In genomic region chr5:176648467-176649194, GRCh38 we compare ENCODE assay signal across 10 cellular contexts. TPM values are rescaled to one million over a fixed set of nuclear protein-coding genes. Genes with fewer than 3 reads are reported as not detected.
A peak's percentile ranks its signal among the peaks of the same experiment; 100 is the strongest.
DNase-seq lines count a peak whose midpoint lies in the region; ATAC-seq and TF ChIP-seq lines count a peak whose summit lies in the region.
"Had no signal": no experiment of that assay in that cellular context is flagged by ENCODE, and none has a peak within 500 bp of the region (broad histone marks: within the 10 kb centered on the region; RNA-seq: fewer than 3 reads in every experiment).

No MANE protein-coding gene starts in this region.

- H2BK12ac ChIP-seq in neuronal stem cell (ENCODE audit: low read length): peak overlapping the region; percentile 86

- H3K4me2 ChIP-seq in neuronal stem cell (ENCODE audit: insufficient read depth, low read length, poor library complexity, severe bottlenecking): no peak overlapping the region

- H3K27ac ChIP-seq in SJSA1 (no peak overlapping the region), duodenal mucosa (ENCODE audit: low read depth, low read length) (no peak overlapping the region), neuronal stem cell (replicated peaks; ENCODE audit: low read length) (no peak overlapping the region)

- H2BK120ac ChIP-seq in neuronal stem cell (ENCODE audit: low read depth, low read length): no peak overlapping the region

- H3K4me3 ChIP-seq in SJSA1 (peak overlapping the region; percentile 57), duodenal mucosa (ENCODE audit: low read depth in 1 of 2, low read length in 2 of 2) (peak overlapping the region; percentile 74 to 84), neuronal stem cell (ENCODE audit: low read length in 2 of 2) (peak overlapping the region; percentile 75 to 85), lower leg skin (ENCODE audit: low read depth, poor library complexity, severe bottlenecking) (no peak overlapping the region)

- H3K79me1 ChIP-seq in neuronal stem cell (ENCODE audit: low read depth, low read length): peaks cover 8% of the 10 kb centered on the region

- H3K23ac ChIP-seq in neuronal stem cell (ENCODE audit: low read depth, low read length, poor library complexity): peak overlapping the region; percentile 98

- H3K9me3 ChIP-seq in SJSA1 (replicated peaks) (no peaks in the 10 kb centered on the region), duodenal mucosa (ENCODE audit: control insufficient read depth in 1 of 2, low read length in 2 of 2) (no peaks in the 10 kb centered on the region), neuronal stem cell (replicated peaks in 1 of 2; ENCODE audit: control insufficient read depth in 2 of 2, insufficient read depth in 1 of 2, low read depth in 1 of 2, low read length in 2 of 2) (no peaks in the 10 kb centered on the region)

- ATAC-seq in GM21381 (IDR thresholded peaks at IDR 0.05; ENCODE audit: unreplicated experiment) (no peak), GM21717 (IDR thresholded peaks at IDR 0.05; ENCODE audit: unreplicated experiment) (no peak)

- peak; percentile 11 for DNase-seq in CD1c-positive myeloid dendritic cell (ENCODE audit: extremely low spot score)
- DNase-seq in SJSA1 (ENCODE audit: low read depth in 1 of 2, low spot score in 2 of 2): no peak
- no peak for DNase-seq in neuronal stem cell (ENCODE audit: low spot score)
- no peak for DNase-seq in ecto neural progenitor cell (ENCODE audit: low spot score)
- no peak for DNase-seq in lower leg skin (ENCODE audit: low spot score in 2 of 2)
- DNase-seq: NCI-H1092 had no signal

- peak overlapping the region; percentile 39 for H3K18ac ChIP-seq in neuronal stem cell (ENCODE audit: low read length)

- TF ChIP-seq CTCF in lower leg skin (IDR thresholded peaks at IDR 0.05): no peak

- intact Hi-C loops in lower leg skin (cut with DNase I; ENCODE audit: low total_unique reads): no loop called here

- no peak overlapping the region for H4K8ac ChIP-seq in neuronal stem cell (ENCODE audit: low read depth, low read length)

- H3K4ac ChIP-seq in neuronal stem cell (ENCODE audit: low read length): no peak overlapping the region

- H2AFZ ChIP-seq in neuronal stem cell (ENCODE audit: low read length): no peak overlapping the region

- peak overlapping the region; percentile 91 for H2AK5ac ChIP-seq in neuronal stem cell (ENCODE audit: low read depth, low read length)

- H3K9ac ChIP-seq in duodenal mucosa (ENCODE audit: low read depth in 1 of 2, low read length in 2 of 2) (peak overlapping the region; percentile 80 to 84), neuronal stem cell (ENCODE audit: low read depth, low read length, poor library complexity) (peak overlapping the region; percentile 83)

- peak overlapping the region; percentile 43 for H3K14ac ChIP-seq in neuronal stem cell (ENCODE audit: low read length)

- TF ChIP-seq POLR2A in lower leg skin (IDR thresholded peaks at IDR 0.05): no peak

- peak overlapping the region; percentile 86 for H2BK15ac ChIP-seq in neuronal stem cell (ENCODE audit: low read length)

- no CpG with 5 or more reads among the region's 15 CpGs for WGBS in neuronal stem cell (ENCODE audit: extremely low coverage in 2 of 2, insufficient read length in 2 of 2, insufficient replicate concordance in 1 of 2), 2 donors
- WGBS in lower leg skin, 2 donors: 65 to 70% methylated on average over 15 of the region's 15 CpGs

- peaks cover 12% of the 10 kb centered on the region for H3K36me3 ChIP-seq in SJSA1
- H3K36me3 ChIP-seq in duodenal mucosa (ENCODE audit: control insufficient read depth in 1 of 2, insufficient read depth in 2 of 2, low read length in 2 of 2): peaks cover 7 to 10% of the 10 kb centered on the region in 2 donors
- H3K36me3 ChIP-seq in neuronal stem cell (replicated peaks in 1 of 2; ENCODE audit: control insufficient read depth in 2 of 2, insufficient read depth in 2 of 2, low read length in 2 of 2): peaks cover 4 to 13% of the 10 kb centered on the region in 2 donors

- H4K91ac ChIP-seq in neuronal stem cell (ENCODE audit: low read depth, low read length, poor library complexity): no peak overlapping the region

- H3K4me1 ChIP-seq in SJSA1 (replicated peaks) (peaks cover 16% of the 10 kb centered on the region), duodenal mucosa (ENCODE audit: control insufficient read depth in 1 of 2, insufficient read depth in 2 of 2, low read length in 2 of 2) (peaks cover 19 to 21% of the 10 kb centered on the region in 2 donors), neuronal stem cell (ENCODE audit: control insufficient read depth in 2 of 2, insufficient read depth in 1 of 2, low read depth in 1 of 2, low read length in 2 of 2) (peaks cover 4 to 19% of the 10 kb centered on the region in 2 donors)

- no peaks in the 10 kb centered on the region for H3K27me3 ChIP-seq in SJSA1 (replicated peaks)
- no peaks in the 10 kb centered on the region for H3K27me3 ChIP-seq in duodenal mucosa (ENCODE audit: control insufficient read depth in 1 of 2, insufficient read depth in 2 of 2, low read length in 2 of 2)
- H3K27me3 ChIP-seq in neuronal stem cell (ENCODE audit: control insufficient read depth in 3 of 3, insufficient read depth in 3 of 3, low read depth in 1 of 3, low read length in 3 of 3): peaks cover 0 to 27% (median 4%) of the 10 kb centered on the region in 3 experiments

- H2BK5ac ChIP-seq in neuronal stem cell (ENCODE audit: low read length): peak overlapping the region; percentile 85

RNA-seq across cellular contexts. Expression of gene TSPAN17, which starts 1.3 kb away (rescaled TPM):
- total RNA-seq in SJSA1 (2014; rRNA removed; shearing (Covaris generic)): 50.9 and 52.5 TPM in 2 replicates
- 24.8 TPM for polyA plus RNA-seq in neuronal stem cell (2013, experiment 1 of 2)
- 23.4 TPM for polyA plus RNA-seq in neuronal stem cell (2013, experiment 2 of 2)
- total RNA-seq in lower leg skin: 10 to 100 TPM; 12.1 to 24.1 (median 15.6) TPM

RNA-seq across cellular contexts. Expression of gene EIF4E1B, which starts 18.2 kb away (rescaled TPM):
- not detected in 2 replicates for total RNA-seq in SJSA1 (2014; rRNA removed; shearing (Covaris generic))
- 0.01 TPM for polyA plus RNA-seq in neuronal stem cell (2013, experiment 1 of 2)
- polyA plus RNA-seq in neuronal stem cell (2013, experiment 2 of 2): 0.03 TPM
- total RNA-seq in lower leg skin: not detected
- total RNA-seq: dermis microvascular lymphatic vessel endothelial cell had no signal

RNA-seq across cellular contexts. Expression of gene SNCB, which starts 18.3 kb away (rescaled TPM):
- not detected in 2 replicates for total RNA-seq in SJSA1 (2014; rRNA removed; shearing (Covaris generic))
- polyA plus RNA-seq in neuronal stem cell (2013, experiment 1 of 2): 0.26 TPM
- 0.39 TPM for polyA plus RNA-seq in neuronal stem cell (2013, experiment 2 of 2)
- not detected for total RNA-seq in lower leg skin

RNA-seq across cellular contexts. Expression of gene GPRIN1, which starts 38.7 kb away (rescaled TPM):
- total RNA-seq in SJSA1 (2014; rRNA removed; shearing (Covaris generic)): 15.0 and 15.6 TPM in 2 replicates
- polyA plus RNA-seq in neuronal stem cell (2013, experiment 1 of 2): 2.5 TPM
- 2.3 TPM for polyA plus RNA-seq in neuronal stem cell (2013, experiment 2 of 2)
- total RNA-seq in lower leg skin: 1 to 10 TPM in 3 of 4 donors, under 1 TPM in 1; 0.72 to 1.7 (median 1.5) TPM
